ENCODE assay signal across 8 cellular contexts in genomic region chr19:5038631-5039271, GRCh38.
A peak's percentile ranks its signal among the peaks of the same experiment; 100 is the strongest.
DNase-seq lines count a peak whose midpoint lies in the region; ATAC-seq and TF ChIP-seq lines count a peak whose summit lies in the region.

No MANE protein-coding gene starts in this region.

- no peaks in the 10 kb centered on the region for H3K9me3 ChIP-seq in hepatocyte (ENCODE audit: low read depth)

- H4K20me1 ChIP-seq in hepatocyte (ENCODE audit: insufficient read depth, poor library complexity, severe bottlenecking): peaks cover 29% of the 10 kb centered on the region

- H3K4me1 ChIP-seq in hepatocyte (ENCODE audit: insufficient read depth): peaks cover 14% of the 10 kb centered on the region

- no peaks in the 10 kb centered on the region for H3K9me2 ChIP-seq in hepatocyte (replicated peaks; ENCODE audit: insufficient read depth)

- H3K79me2 ChIP-seq in hepatocyte: peaks cover 8% of the 10 kb centered on the region

- no peak overlapping the region for H3K27ac ChIP-seq in hepatocyte

- H3K36me3 ChIP-seq in BJ (ENCODE audit: control insufficient read depth, insufficient read depth, low read length) (peaks cover 40% of the 10 kb centered on the region), hepatocyte (replicated peaks; ENCODE audit: insufficient read depth, low read depth) (no peaks in the 10 kb centered on the region)

- H2AFZ ChIP-seq in hepatocyte: no peak overlapping the region

- H3K4me2 ChIP-seq in hepatocyte: no peak overlapping the region

- peak; percentile 67 for TF ChIP-seq CTCF in BJ (IDR thresholded peaks at IDR 0.05; ENCODE audit: insufficient read depth, low read depth, low read length)
- peak; percentile 6 for TF ChIP-seq CTCF in GM20000 (IDR thresholded peaks at IDR 0.05; ENCODE audit: extremely low read depth, missing control alignments)
- TF ChIP-seq CTCF in hepatocyte (IDR thresholded peaks at IDR 0.05; ENCODE audit: poor library complexity): peak; percentile 46

- CTCF ChIA-PET in BJ (lab: Yijun Ruan, JAX): interaction anchor here (0.6 to 4.7 kb wide), 9 partner anchors 9 to 229 kb away, joined by 3 to 49 read pairs (median 5); partner anchors contain the start of gene KDM4B

- no peaks in the 10 kb centered on the region for H3K27me3 ChIP-seq in BJ (ENCODE audit: control insufficient read depth, insufficient read depth, low read length)
- no peaks in the 10 kb centered on the region for H3K27me3 ChIP-seq in hepatocyte

- H3K4me3 ChIP-seq in BJ (ENCODE audit: low read depth, low read length): no peak overlapping the region
- no peak overlapping the region for H3K4me3 ChIP-seq in hepatocyte

- POLR2A ChIA-PET in BJ (lab: Charles Lee): interaction anchor here (0.6 kb wide), 1 partner anchor 171 kb away, joined by 10 read pairs; the partner anchor contains the start of gene PLIN3

- ATAC-seq in HG02885 (IDR thresholded peaks at IDR 0.05; ENCODE audit: poor library complexity, unreplicated experiment): no peak

- no peak for DNase-seq in BJ (ENCODE audit: low read depth)
- no peak for DNase-seq in GM20000 (ENCODE audit: low spot score)
- peak; percentile 20 for DNase-seq in UCSD-AML1 (lab: John Stamatoyannopoulos, UW; ENCODE audit: unreplicated experiment)
- DNase-seq in hepatocyte (ENCODE audit: low spot score): no peak
- DNase-seq in cerebellum (ENCODE audit: low spot score): no peak
- DNase-seq in activated naive CD4-positive, alpha-beta T cell treated with Interleukin-2 at 50 U/mL for 16 hours: no peak
- no peak for DNase-seq in NCI-H128 (lab: John Stamatoyannopoulos, UW; ENCODE audit: unreplicated experiment)

- 76% methylated on average over 14 of the region's 14 CpGs for WGBS in hepatocyte (ENCODE audit: low lambda C conversion rate, missing lambda C conversion rate)

Comparison
In these comparisons a context has a peak if more than half of its experiments do, and no peak if none do; other contexts are left out.
1. CTCF ChIP-seq: peak in every context shown above with its lines; median percentile 67 in BJ; 46 in hepatocyte; 6 in GM20000.